1 cellular context compared by ENCODE assay signal in the genomic region with DNA sequence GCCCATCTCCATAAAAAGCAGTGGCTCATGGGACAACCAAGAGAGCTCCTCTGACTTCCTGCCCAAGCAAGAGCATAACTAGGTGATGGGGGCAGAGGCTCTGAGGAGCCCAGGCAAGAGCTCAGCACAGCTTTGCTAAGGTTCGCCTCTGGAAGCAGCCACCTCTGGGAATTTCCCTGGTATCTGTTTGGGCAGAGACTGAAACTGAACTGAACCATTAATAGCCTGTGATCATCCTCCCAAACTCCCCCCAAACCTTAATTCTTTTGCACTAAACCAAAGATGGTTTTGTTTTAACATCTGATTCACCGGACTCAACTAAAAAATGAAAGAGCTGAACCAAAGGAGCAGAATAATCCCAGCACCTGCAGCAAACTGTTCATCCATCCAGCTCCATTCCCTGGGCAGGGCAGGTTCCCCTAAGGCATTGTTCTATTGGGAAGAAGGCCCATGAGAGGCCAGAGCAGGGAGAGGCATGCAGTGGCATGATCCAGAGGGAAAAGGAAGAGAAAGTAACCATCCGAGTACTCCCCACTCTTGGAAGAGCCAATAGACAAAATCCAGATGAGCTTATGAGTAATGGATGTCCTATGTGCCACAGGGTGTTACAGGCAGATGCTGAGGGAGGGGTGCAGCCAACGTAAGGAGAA.
TF ChIP-seq lines count a peak whose summit lies in the region.

No MANE protein-coding gene starts in this region.

TF ChIP-seq in IMR-90, 13 proteins besides CTCF, POLR2A, EP300 and RAD21:
- TF ChIP-seq ELK1 (IDR thresholded peaks at IDR 0.05; ENCODE audit: borderline replicate concordance, low read depth, low read length) = no peak
- TF ChIP-seq MXI1 (IDR thresholded peaks at IDR 0.05; ENCODE audit: borderline replicate concordance, low read depth, low read length) = no peak
- TF ChIP-seq CHD1 (IDR thresholded peaks at IDR 0.05; ENCODE audit: low read depth, low read length) = no peak
- no peak for TF ChIP-seq MAFK (IDR thresholded peaks at IDR 0.05; ENCODE audit: low read depth, low read length)
- TF ChIP-seq RCOR1 (IDR thresholded peaks at IDR 0.05; ENCODE audit: insufficient replicate concordance, low read length) = no peak
- TF ChIP-seq, protein P1, sequence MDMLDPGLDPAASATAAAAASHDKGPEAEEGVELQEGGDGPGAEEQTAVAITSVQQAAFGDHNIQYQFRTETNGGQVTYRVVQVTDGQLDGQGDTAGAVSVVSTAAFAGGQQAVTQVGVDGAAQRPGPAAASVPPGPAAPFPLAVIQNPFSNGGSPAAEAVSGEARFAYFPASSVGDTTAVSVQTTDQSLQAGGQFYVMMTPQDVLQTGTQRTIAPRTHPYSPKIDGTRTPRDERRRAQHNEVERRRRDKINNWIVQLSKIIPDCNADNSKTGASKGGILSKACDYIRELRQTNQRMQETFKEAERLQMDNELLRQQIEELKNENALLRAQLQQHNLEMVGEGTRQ (IDR thresholded peaks at IDR 0.05; ENCODE audit: low read depth, low read length) = no peak
- TF ChIP-seq NFE2L2 (IDR thresholded peaks at IDR 0.05; ENCODE audit: low read depth, low read length) = no peak
- TF ChIP-seq SMC3 (IDR thresholded peaks at IDR 0.05; ENCODE audit: low read depth, low read length) = no peak
- TF ChIP-seq RFX5 (IDR thresholded peaks at IDR 0.05; ENCODE audit: low read depth, low read length) = no peak
